In the genomic region with DNA sequence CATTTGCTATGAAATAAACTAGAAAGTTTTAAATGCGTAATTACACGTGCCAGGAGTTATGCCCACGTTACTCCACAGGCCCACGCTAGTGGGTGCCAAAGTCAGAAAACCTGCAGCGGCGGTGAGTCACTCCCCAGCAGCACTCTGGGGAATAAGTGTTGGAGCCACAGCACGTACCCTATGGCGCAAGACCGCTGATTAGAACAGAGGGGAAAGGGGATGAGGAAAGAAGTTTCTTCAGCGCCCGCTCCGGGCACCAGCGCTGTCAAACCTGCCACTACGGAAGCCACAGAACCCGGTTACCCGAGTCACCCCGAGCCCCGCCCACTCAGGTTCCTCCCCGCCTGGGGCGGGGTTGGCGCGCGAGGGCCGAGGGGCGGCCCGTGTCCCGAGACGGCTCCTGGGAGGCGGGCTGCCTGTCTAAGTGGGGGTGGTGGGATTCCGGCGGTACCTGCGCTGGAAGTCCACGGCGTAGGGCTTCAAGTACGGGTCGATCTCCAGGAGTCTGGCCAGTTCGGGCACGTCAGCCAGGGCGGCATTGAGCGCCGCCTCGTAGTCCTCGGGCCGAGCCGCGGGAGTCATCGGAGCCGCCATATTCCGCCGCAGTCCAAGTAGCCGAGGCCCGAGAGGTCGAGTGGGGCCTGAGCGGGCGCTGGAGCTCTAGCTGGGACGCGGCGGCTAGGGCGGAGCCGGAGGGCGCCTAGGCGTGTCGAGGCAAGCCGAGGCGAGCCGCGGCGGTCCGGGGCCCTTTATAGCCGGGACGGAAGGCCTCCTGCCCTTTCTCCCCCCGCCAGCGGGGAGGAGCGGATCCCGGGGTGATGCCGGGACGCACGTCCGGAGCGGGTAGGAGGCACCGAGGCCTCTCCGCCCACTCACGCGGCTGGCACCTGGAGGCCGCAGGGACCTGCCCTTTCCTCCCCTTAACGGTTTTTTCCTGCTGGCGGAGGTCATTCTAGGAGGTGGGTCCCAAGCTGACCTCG, we compare ENCODE assay signal across 8 cellular contexts. TPM values are rescaled to one million over a fixed set of nuclear protein-coding genes. Genes with fewer than 3 reads are reported as not detected.
DNase-seq lines count a peak whose midpoint lies in the region; ATAC-seq and TF ChIP-seq lines count a peak whose summit lies in the region.

A gene (minus strand): TSS at position 722 of the 980 bp plus-strand sequence. CDS start 128 bp downstream, at position 594.

- H3K4me3 Mint-ChIP-seq in GM23338 = peak within 1 kb of the TSS; percentile 90
- H3K4me3 Mint-ChIP-seq in nephron progenitor cell = peak within 1 kb of the TSS; percentile 96
- H3K4me3 Mint-ChIP-seq in stimulated activated naive CD8-positive, alpha-beta T cell treated with anti-CD3 and anti-CD28 coated beads, Interleukin-15, amount 100 ng/mL, for 72 hours = peak within 1 kb of the TSS; percentile 87 to 89

- H3K4me1 ChIP-seq in GM23338 (ENCODE audit: insufficient read depth) = peaks cover 7% of the 10 kb centered on the region

- peak; percentile 95 for ATAC-seq in GM23338
- ATAC-seq in stimulated activated naive CD8-positive, alpha-beta T cell treated with anti-CD3 and anti-CD28 coated beads, Interleukin-15, amount 100 ng/mL, for 72 hours = peak; percentile 90

- no peaks in the 10 kb centered on the region for H4K20me1 ChIP-seq in GM23338 (replicated peaks; ENCODE audit: insufficient read depth)

- H3K36me3 ChIP-seq in GM23338 (ENCODE audit: insufficient read depth) = no peaks in the 10 kb centered on the region

- H3K27ac Mint-ChIP-seq in GM23338 (peak within 1 kb of the TSS; percentile 98), nephron progenitor cell (peak within 1 kb of the TSS; percentile 99)
- H3K27ac Mint-ChIP-seq in stimulated activated naive CD8-positive, alpha-beta T cell treated with anti-CD3 and anti-CD28 coated beads, Interleukin-15, amount 100 ng/mL, for 72 hours = peak within 1 kb of the TSS; percentile 94 to 99

- H3K4me1 Mint-ChIP-seq in GM23338 (peaks cover 21% of the 10 kb centered on the region), nephron progenitor cell (peaks cover 43% of the 10 kb centered on the region)
- H3K4me1 Mint-ChIP-seq in stimulated activated naive CD8-positive, alpha-beta T cell treated with anti-CD3 and anti-CD28 coated beads, Interleukin-15, amount 100 ng/mL, for 72 hours = peaks cover 50% of the 10 kb centered on the region

- H3K36me3 Mint-ChIP-seq in GM23338 (ENCODE audit: low read depth) = peaks cover 9% of the 10 kb centered on the region; the same call in 2 of the 3 replicates
- peaks cover 42% of the 10 kb centered on the region for H3K36me3 Mint-ChIP-seq in nephron progenitor cell (ENCODE audit: low read depth)

- 0 out of 2 replicates have a peak, but pooled peaks cover 4% of the 10 kb centered on the region for H3K9me2 ChIP-seq in GM23338 (ENCODE audit: insufficient read depth)

- H3K9me3 Mint-ChIP-seq in GM23338 (peaks cover 3% of the 10 kb centered on the region; the same call in 1 of the 3 replicates), nephron progenitor cell (peaks cover 22% of the 10 kb centered on the region)
- no peaks in the 10 kb centered on the region for H3K9me3 Mint-ChIP-seq in stimulated activated naive CD8-positive, alpha-beta T cell treated with anti-CD3 and anti-CD28 coated beads, Interleukin-15, amount 100 ng/mL, for 72 hours

- no peak for TF ChIP-seq CTCF in GM23338 (conservative IDR thresholded peaks at IDR 0.05; ENCODE audit: low read depth in 2 of 2)
- no peak for TF ChIP-seq CTCF in nephron progenitor cell (IDR thresholded peaks at IDR 0.05)

- H3F3A ChIP-seq in GM23338 (replicated peaks; ENCODE audit: low read depth) = peaks cover 2% of the 10 kb centered on the region; the same call in 1 of the 2 replicates

- peak within 1 kb of the TSS; percentile 92 for H3K4me3 ChIP-seq in GM23338

- peak; percentile 89 for TF ChIP-seq POLR2A in Raji (IDR thresholded peaks at IDR 0.05; ENCODE audit: insufficient read depth, low read depth, low read length)

- no peaks in the 10 kb centered on the region for H3K27me3 ChIP-seq in GM23338 (ENCODE audit: insufficient read depth)

- peak within 1 kb of the TSS; percentile 89 for H2AFZ ChIP-seq in GM23338

- H3K27ac ChIP-seq in GM23338 (ENCODE audit: low read depth) = peak within 1 kb of the TSS; percentile 97

- DNase-seq in ELR (ENCODE audit: low read depth) = peak; percentile 95
- DNase-seq in GM23338 (ENCODE audit: low spot score) = peak; percentile 92
- DNase-seq in LHCN-M2 (ENCODE audit: low read depth) = peak; percentile 98
- peak; percentile 86 for DNase-seq in activated effector memory CD4-positive, alpha-beta T cell treated with Interleukin-2 at 50 U/mL for 16 hours
- peak; percentile 95 for DNase-seq in fibroblast of the conjunctiva (ENCODE audit: low read depth)
- DNase-seq in nephron progenitor cell = peak; percentile 90
- peak; percentile 90 to 93 for DNase-seq in stimulated activated naive CD8-positive, alpha-beta T cell treated with anti-CD3 and anti-CD28 coated beads, Interleukin-15, amount 100 ng/mL, for 72 hours

- H3K27me3 Mint-ChIP-seq in GM23338 (ENCODE audit: insufficient read depth, low read depth, poor library complexity) = peaks cover 5% of the 10 kb centered on the region
- peaks cover 2% of the 10 kb centered on the region for H3K27me3 Mint-ChIP-seq in nephron progenitor cell (ENCODE audit: low read depth, poor library complexity)
- no peaks in the 10 kb centered on the region for H3K27me3 Mint-ChIP-seq in stimulated activated naive CD8-positive, alpha-beta T cell treated with anti-CD3 and anti-CD28 coated beads, Interleukin-15, amount 100 ng/mL, for 72 hours

- peak within 1 kb of the TSS; percentile 95 for H3K4me2 ChIP-seq in GM23338

- H3K79me2 ChIP-seq in GM23338 (replicated peaks; ENCODE audit: insufficient read depth) = peaks cover 13% of the 10 kb centered on the region

TF ChIP-seq in GM23338, 12 proteins besides CTCF, POLR2A, EP300 and RAD21 (continues in another document):
- TF ChIP-seq, protein P1, sequence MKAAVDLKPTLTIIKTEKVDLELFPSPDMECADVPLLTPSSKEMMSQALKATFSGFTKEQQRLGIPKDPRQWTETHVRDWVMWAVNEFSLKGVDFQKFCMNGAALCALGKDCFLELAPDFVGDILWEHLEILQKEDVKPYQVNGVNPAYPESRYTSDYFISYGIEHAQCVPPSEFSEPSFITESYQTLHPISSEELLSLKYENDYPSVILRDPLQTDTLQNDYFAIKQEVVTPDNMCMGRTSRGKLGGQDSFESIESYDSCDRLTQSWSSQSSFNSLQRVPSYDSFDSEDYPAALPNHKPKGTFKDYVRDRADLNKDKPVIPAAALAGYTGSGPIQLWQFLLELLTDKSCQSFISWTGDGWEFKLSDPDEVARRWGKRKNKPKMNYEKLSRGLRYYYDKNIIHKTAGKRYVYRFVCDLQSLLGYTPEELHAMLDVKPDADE (IDR thresholded peaks at IDR 0.05) = no peak

RNA-seq across cellular contexts. Expression of the gene that starts here (rescaled TPM):
- 12.2 and 18.7 TPM in 2 replicates for total RNA-seq in GM23338 (2014; rRNA removed; shearing (Covaris generic))
- polyA plus RNA-seq in GM23338 (2016; fragmentation: Nextera tagmentation; extraction: Ambion mirVana) = 4.5 and 6.4 TPM in 2 replicates
- total RNA-seq in LHCN-M2 (2014; rRNA removed) = 137 and 145 TPM in 2 replicates
- polyA plus RNA-seq in LHCN-M2 (2012) = 92.4 TPM

Comparison
In these comparisons a context has a peak if more than half of its experiments do, and no peak if none do; other contexts are left out.
1. Peak in every context shown above with its lines: DNase-seq, ATAC-seq, H3K4me3 ChIP-seq and H3K27ac ChIP-seq.